In the genomic region with DNA sequence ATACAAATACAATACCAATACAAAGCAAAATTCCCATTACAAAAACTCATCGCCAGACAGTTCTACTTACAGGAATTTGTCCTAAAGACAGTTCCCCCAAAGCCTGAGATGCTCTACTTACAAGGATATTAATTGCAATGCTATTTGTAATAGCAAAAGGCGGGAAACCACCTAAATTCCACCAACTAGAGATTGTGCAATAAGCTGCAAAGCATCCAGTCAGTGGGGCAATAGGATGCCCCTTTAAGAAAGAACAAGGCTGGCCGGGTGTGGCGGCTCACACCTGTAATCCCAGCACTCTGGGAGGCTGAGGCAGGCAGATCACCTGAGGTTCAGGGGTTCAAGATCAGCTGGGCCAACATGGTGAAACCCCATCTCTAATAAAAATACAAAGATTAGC, we compare ENCODE assay signal across 19 cellular contexts. TPM values are rescaled to one million over a fixed set of nuclear protein-coding genes. Genes with fewer than 3 reads are reported as not detected.
DNase-seq lines count a peak whose midpoint lies in the region; ATAC-seq, FAIRE-seq and TF ChIP-seq lines count a peak whose summit lies in the region.
"Had no signal": no experiment of that assay in that cellular context is flagged by ENCODE, and none has a peak within 500 bp of the region (broad histone marks: within the 10 kb centered on the region; RNA-seq: fewer than 3 reads in every experiment).

No MANE protein-coding gene starts in this region.

- ATAC-seq in A549 (no peak), IMR-90 (ENCODE audit: low read depth) (no peak), K562 (no peak), foreskin keratinocyte (no peak), GM21786 (IDR thresholded peaks at IDR 0.05; ENCODE audit: unreplicated experiment) (no peak)
- ATAC-seq: Panc1, Right ventricle myocardium inferior had no signal

- TF ChIP-seq CTCF in A549 (IDR thresholded peaks at IDR 0.05) = no peak
- no peak for TF ChIP-seq CTCF in IMR-90 (conservative IDR thresholded peaks at IDR 0.05; ENCODE audit: low read depth, low read length)
- TF ChIP-seq CTCF in K562 (IDR thresholded peaks at IDR 0.05 in 2 of 3, conservative IDR thresholded peaks at IDR 0.05 in 1 of 3; ENCODE audit: insufficient read depth in 2 of 3, low read depth in 1 of 3, low read length in 3 of 3) = no peak
- no peak for TF ChIP-seq CTCF in foreskin keratinocyte (conservative IDR thresholded peaks at IDR 0.05)

- no peaks in the 10 kb centered on the region for H3K9me1 ChIP-seq in IMR-90 (ENCODE audit: insufficient read depth, low read length)
- H3K9me1 ChIP-seq in K562 (ENCODE audit: control insufficient read depth, insufficient read depth, low read length) = no peaks in the 10 kb centered on the region

- H3K27me3 ChIP-seq in IMR-90 (ENCODE audit: control insufficient read depth, insufficient read depth, low read length) (peaks cover 13% of the 10 kb centered on the region), K562 (ENCODE audit: control insufficient read depth in 2 of 2, insufficient read depth in 2 of 2, low read length in 2 of 2) (peaks cover 0 to 32% of the 10 kb centered on the region in 2 experiments; a peak in 3 of 5 replicates), foreskin keratinocyte (no peaks in the 10 kb centered on the region)

- no peak overlapping the region for H3K56ac ChIP-seq in IMR-90 (ENCODE audit: extremely low read depth, insufficient read depth, low read length)

- H3K36me3 ChIP-seq in IMR-90 (ENCODE audit: control insufficient read depth, insufficient read depth, low read length) (no peaks in the 10 kb centered on the region), K562 (ENCODE audit: control insufficient read depth, insufficient read depth, low read length) (no peaks in the 10 kb centered on the region)

- H2AFZ ChIP-seq in IMR-90 (replicated peaks; ENCODE audit: low read length, poor library complexity) = no peak overlapping the region
- H2AFZ ChIP-seq in K562 (ENCODE audit: low read depth, low read length) = no peak overlapping the region

- no peak overlapping the region for H4K8ac ChIP-seq in IMR-90 (ENCODE audit: low read depth in 2 of 2, low read length in 2 of 2)

- no peaks in the 10 kb centered on the region for H3K79me2 ChIP-seq in K562 (ENCODE audit: control insufficient read depth, insufficient read depth, low read length)

- no peaks in the 10 kb centered on the region for H3K79me1 ChIP-seq in IMR-90 (ENCODE audit: low read depth in 1 of 2, low read length in 2 of 2)

- no peak for TF ChIP-seq EP300 in A549 (IDR thresholded peaks at IDR 0.05)
- TF ChIP-seq EP300 in K562 (IDR thresholded peaks at IDR 0.05; ENCODE audit: low read length) = no peak

- no peak overlapping the region for H3K27ac ChIP-seq in A549
- no peak overlapping the region for H3K27ac ChIP-seq in IMR-90 (ENCODE audit: insufficient read depth, low read length)
- no peak overlapping the region for H3K27ac ChIP-seq in K562 (ENCODE audit: extremely low read depth, low read depth, low read length)
- H3K27ac ChIP-seq in foreskin keratinocyte = no peak overlapping the region
- H3K27ac ChIP-seq: C4-2B had no signal

- no peak overlapping the region for H2AK5ac ChIP-seq in IMR-90 (ENCODE audit: low read depth, low read length)

- H3K4me3 ChIP-seq in A549 (no peak overlapping the region), IMR-90 (ENCODE audit: insufficient read depth, low read depth, low read length) (no peak overlapping the region), K562 (no peak overlapping the region)

- H2BK20ac ChIP-seq in IMR-90 (ENCODE audit: low read depth, low read length) = no peak overlapping the region

- H3K4me2 ChIP-seq in A549 (no peak overlapping the region), IMR-90 (ENCODE audit: low read depth, low read length) (no peak overlapping the region), K562 (ENCODE audit: insufficient read depth, low read length) (no peak overlapping the region)
- H3K4me2 ChIP-seq: SK-N-SH had no signal

- TF ChIP-seq POLR2A in A549 (IDR thresholded peaks at IDR 0.05; ENCODE audit: low read length) (no peak), IMR-90 (IDR thresholded peaks at IDR 0.05; ENCODE audit: low read depth, low read length) (no peak), K562 (conservative IDR thresholded peaks at IDR 0.05) (no peak)

- no peak overlapping the region for H2BK5ac ChIP-seq in IMR-90 (ENCODE audit: low read depth, low read length, poor library complexity, severe bottlenecking)

- dilution Hi-C loops in IMR-90 (cut with HindIII; ENCODE audit: low sequenced_read_pairs, unreplicated experiment) = no loop called here

- H2BK120ac ChIP-seq in IMR-90 (ENCODE audit: low read depth, low read length) = no peak overlapping the region

- no peaks in the 10 kb centered on the region for H3K4me1 ChIP-seq in A549
- no peaks in the 10 kb centered on the region for H3K4me1 ChIP-seq in IMR-90 (ENCODE audit: control insufficient read depth, insufficient read depth, low read length)
- H3K4me1 ChIP-seq in K562 (replicated peaks in 1 of 2; ENCODE audit: control insufficient read depth in 2 of 2, insufficient read depth in 2 of 2, low read length in 2 of 2) = no peaks in the 10 kb centered on the region
- H3K4me1 ChIP-seq in foreskin keratinocyte = no peaks in the 10 kb centered on the region

- DNase-seq in A549 (ENCODE audit: low read depth in 1 of 2, low spot score in 1 of 2) (no peak), IMR-90 (no peak), K562 (ENCODE audit: extremely low read depth in 1 of 4, low spot score in 3 of 4) (no peak), foreskin keratinocyte (peak; percentile 35 to 40), inferior parietal cortex (ENCODE audit: extremely low spot score) (no peak), activated T-cell treated with anti-CD3 and anti-CD28 coated beads for 4 hours (no peak)
- DNase-seq: DMS 273 treated with DMSO at 0.1 percent for 48 hours, NCI-H1048, NCI-H1436 treated with DMSO at 0.1 percent for 48 hours, NCI-H2029 treated with DMSO at 0.1 percent for 48 hours, NCI-H510A treated with DMSO at 0.1 percent for 48 hours, SK-N-SH had no signal

- no peak overlapping the region for H3K4ac ChIP-seq in IMR-90 (ENCODE audit: low read depth, low read length)

- H4K5ac ChIP-seq in IMR-90 (ENCODE audit: low read depth, low read length) = no peak overlapping the region

- no peak overlapping the region for H3K23ac ChIP-seq in IMR-90 (ENCODE audit: low read depth, low read length)

- no peak for TF ChIP-seq RAD21 in A549 (conservative IDR thresholded peaks at IDR 0.05 in 1 of 2, IDR thresholded peaks at IDR 0.05 in 1 of 2)
- TF ChIP-seq RAD21 in IMR-90 (IDR thresholded peaks at IDR 0.05; ENCODE audit: low read length) = no peak
- TF ChIP-seq RAD21 in K562 (CRISPR knock-in tag; conservative IDR thresholded peaks at IDR 0.05 in 1 of 2, IDR thresholded peaks at IDR 0.05 in 1 of 2) = no peak

- no peak overlapping the region for H3K14ac ChIP-seq in IMR-90 (replicated peaks; ENCODE audit: low read depth, low read length)

- in situ Hi-C loops in IMR-90 (cut with MboI; ENCODE audit: low sequenced_read_pairs) (no loop called here), K562 (cut with MboI) (no loop called here)

- no peak for FAIRE-seq in A549 (lab: Jason Lieb, UNC)
- FAIRE-seq in K562 (lab: Jason Lieb, UNC) = no peak
- FAIRE-seq: GM12892 had no signal

- H3K18ac ChIP-seq in IMR-90 (ENCODE audit: low read depth, low read length) = no peak overlapping the region

- BruUV-seq in IMR-90 (replicated peaks; lab: Mats Ljungman, UMichigan) (no TSS peak), K562 (replicated peaks; lab: Mats Ljungman, UMichigan) (no TSS peak)

- no peak overlapping the region for H4K91ac ChIP-seq in IMR-90 (ENCODE audit: insufficient read depth, low read depth, low read length)

- no peak overlapping the region for H2BK15ac ChIP-seq in IMR-90 (ENCODE audit: low read depth, low read length)

- H2AK9ac ChIP-seq in IMR-90 (replicated peaks; ENCODE audit: low read depth, low read length, poor library complexity) = no peak overlapping the region

- H3K9me3 ChIP-seq in A549 (peaks cover 6% of the 10 kb centered on the region; the same call in 1 of the 3 replicates), IMR-90 (ENCODE audit: control insufficient read depth, insufficient read depth, low read length) (no peaks in the 10 kb centered on the region), K562 (replicated peaks; ENCODE audit: control insufficient read depth, insufficient read depth, low read depth, low read length) (no peaks in the 10 kb centered on the region)
- H3K9me3 ChIP-seq: SK-N-SH had no signal

- CTCF ChIA-PET in A549 (lab: Yijun Ruan, JAX) (interaction anchor here (11.1 kb wide), 1 partner anchor 22 kb away, joined by 94 read pairs; no protein-coding TSS in a partner anchor), IMR-90 (lab: Yijun Ruan, JAX) (interaction anchor here (0.8 kb wide), 1 partner anchor 21 kb away, joined by 4 read pairs; no protein-coding TSS in a partner anchor), K562 (lab: Yijun Ruan, JAX; ENCODE audit: low intra/inter-chr PET ratio) (no interaction called here)

- H4K20me1 ChIP-seq in IMR-90 (ENCODE audit: insufficient read depth, low read length) (no peaks in the 10 kb centered on the region), K562 (replicated peaks; ENCODE audit: control insufficient read depth, insufficient read depth, low read length) (no peaks in the 10 kb centered on the region)

- WGBS in A549 (ENCODE audit: missing lambda C conversion rate) = 56% methylated on average over 4 of the region's 4 CpGs
- 100% methylated on average over 1 of the region's 4 CpGs; no CpG with 5 or more reads in 1 of the 2 experiments for WGBS in IMR-90 (ENCODE audit: extremely low coverage in 2 of 2, insufficient read length in 1 of 2), 2 experiments
- 1% methylated on average over 4 of the region's 4 CpGs for whole genome bisulfite sequencing in K562 (ENCODE audit: insufficient coverage, low coverage, missing lambda C conversion rate)

- POLR2A ChIA-PET in A549 (lab: Yijun Ruan, JAX) (no interaction called here), IMR-90 (lab: Charles Lee; ENCODE audit: unreplicated experiment) (no interaction called here), K562 (lab: Yijun Ruan, JAX) (no interaction called here)

- no peak overlapping the region for H3K9ac ChIP-seq in IMR-90 (ENCODE audit: low read depth, low read length)
- no peak overlapping the region for H3K9ac ChIP-seq in K562 (ENCODE audit: insufficient read depth in 1 of 2, low read depth in 2 of 2, low read length in 2 of 2)
- H3K9ac ChIP-seq: SK-N-SH had no signal

- intact Hi-C loops in IMR-90 (cut with micrococcal nuclease) = no loop called here
- intact Hi-C loops in K562 (cut with micrococcal nuclease) = no loop called here

RNA-seq across cellular contexts. Expression of gene FAM209B, which starts 39.1 kb away (rescaled TPM):
- polyA plus RNA-seq in A549 (2011; rRNA removed) = 0.78 and 0.97 TPM in 2 replicates
- polyA plus RNA-seq in A549 (2012; cell fraction: cytosol; rRNA removed) = 0.16 and 0.17 TPM in 2 replicates
- polyA plus RNA-seq in A549 (2012; cell fraction: nucleus; rRNA removed) = 0.53 and 0.74 TPM in 2 replicates
- 0.20 to 0.70 TPM (median 0.46 TPM) in 3 replicates for polyA plus RNA-seq in A549 (2017; fragmentation: RNase III; extraction: RNeasy Plus Mini Kit Qiagen cat#74134 plus additional on column Dnase treatment)
- polyA minus RNA-seq in A549 (2011; rRNA and poly(A)+ RNA removed) = not detected in 2 replicates
- total RNA-seq in IMR-90 (2012; rRNA removed) = not detected in 2 replicates
- 0.24 and 0.32 TPM in 2 replicates for polyA plus RNA-seq in IMR-90 (2012; rRNA removed)
- not detected in 2 replicates for polyA plus RNA-seq in IMR-90 (2012; cell fraction: cytosol; rRNA removed)
- polyA plus RNA-seq in IMR-90 (2012; cell fraction: nucleus; rRNA removed; ENCODE audit: low replicate concordance) = 0.32 and 0.77 TPM in 2 replicates
- 1.5 TPM in 1 of 2 replicates, not detected in the other for total RNA-seq in K562 (2011; cell fraction: chromatin; rRNA removed; ENCODE audit: low replicate concordance)
- total RNA-seq in K562 (2011; cell fraction: nucleolus; rRNA removed) = not detected in 2 replicates
- total RNA-seq in K562 (2011; cell fraction: nucleoplasm; rRNA removed) = not detected in 2 replicates
- total RNA-seq in K562 (2014; rRNA removed) = not detected in 2 replicates
- total RNA-seq in K562 (2014; rRNA removed; fragmentation: Illumina TruSeq; extraction: Trizol) = 0.29 TPM in 1 of 2 replicates, not detected in the other
- total RNA-seq in K562 (2015; rRNA removed; fragmentation: Illumina TruSeq; extraction: Trizol) = not detected in 2 replicates
- not detected in 2 replicates for total RNA-seq in K562 (2021)
- 0.35 and 0.36 TPM in 2 replicates for polyA plus RNA-seq in K562 (2011; rRNA removed)
- polyA plus RNA-seq in K562 (2011; cell fraction: cytosol; rRNA removed) = 0.28 TPM in 1 of 2 replicates, not detected in the other
- 0.69 TPM in 1 of 2 replicates, not detected in the other for polyA plus RNA-seq in K562 (2011; cell fraction: nucleus; rRNA removed)
- 0.15 TPM in 1 of 2 replicates, not detected in the other for polyA plus RNA-seq in K562 (2012)
- not detected in 2 replicates for polyA plus RNA-seq in K562 (2014; fragmentation: Illumina TruSeq; extraction: Trizol)
- under 1 TPM in 1 of 2 experiments, not detected in 1; 0.34 TPM for polyA plus RNA-seq in K562 (2014; fragmentation: Nextera tagmentation; extraction: Ambion mirVana)
- polyA plus RNA-seq in K562 (2014; rRNA removed) = 0.40 TPM in 1 of 2 replicates, not detected in the other
- not detected in 2 replicates for polyA minus RNA-seq in K562 (2011; rRNA and poly(A)+ RNA removed)
- polyA minus RNA-seq in K562 (2011; cell fraction: cytosol; rRNA and poly(A)+ RNA removed) = not detected in 2 replicates
- polyA minus RNA-seq in K562 (2011; cell fraction: nucleus; rRNA and poly(A)+ RNA removed) = not detected in 2 replicates
- 0.53 and 0.71 TPM in 2 replicates for total RNA-seq in foreskin keratinocyte
- 0.40 and 0.54 TPM in 2 replicates for polyA plus RNA-seq in foreskin keratinocyte
- total RNA-seq: H4, Right ventricle myocardium inferior had no signal
- polyA plus RNA-seq: SK-N-SH had no signal

RNA-seq across cellular contexts. Expression of gene FAM209A, which starts 47.6 kb away (rescaled TPM):
- 0.32 and 0.65 TPM in 2 replicates for polyA plus RNA-seq in A549 (2011; rRNA removed)
- polyA plus RNA-seq in A549 (2012; cell fraction: cytosol; rRNA removed) = 0.19 and 0.27 TPM in 2 replicates
- polyA plus RNA-seq in A549 (2012; cell fraction: nucleus; rRNA removed) = 1.9 and 2.4 TPM in 2 replicates
- polyA plus RNA-seq in A549 (2017; fragmentation: RNase III; extraction: RNeasy Plus Mini Kit Qiagen cat#74134 plus additional on column Dnase treatment) = 0.12 to 0.22 TPM (median 0.14 TPM) in 3 replicates
- polyA minus RNA-seq in A549 (2011; rRNA and poly(A)+ RNA removed) = 0.58 and 1.6 TPM in 2 replicates
- 0.18 TPM in 1 of 2 replicates, not detected in the other for total RNA-seq in IMR-90 (2012; rRNA removed)
- 0.20 and 0.22 TPM in 2 replicates for polyA plus RNA-seq in IMR-90 (2012; rRNA removed)
- polyA plus RNA-seq in IMR-90 (2012; cell fraction: cytosol; rRNA removed) = 0.07 TPM in 1 of 2 replicates, not detected in the other
- 0.91 and 0.95 TPM in 2 replicates for polyA plus RNA-seq in IMR-90 (2012; cell fraction: nucleus; rRNA removed; ENCODE audit: low replicate concordance)
- 0.60 and 0.67 TPM in 2 replicates for total RNA-seq in K562 (2011; cell fraction: chromatin; rRNA removed; ENCODE audit: low replicate concordance)
- total RNA-seq in K562 (2011; cell fraction: nucleolus; rRNA removed) = 0.33 and 0.66 TPM in 2 replicates
- 0.81 TPM in 1 of 2 replicates, not detected in the other for total RNA-seq in K562 (2011; cell fraction: nucleoplasm; rRNA removed)
- not detected in 2 replicates for total RNA-seq in K562 (2014; rRNA removed)
- total RNA-seq in K562 (2014; rRNA removed; fragmentation: Illumina TruSeq; extraction: Trizol) = 0.15 TPM in 1 of 2 replicates, not detected in the other
- not detected in 2 replicates for total RNA-seq in K562 (2015; rRNA removed; fragmentation: Illumina TruSeq; extraction: Trizol)
- not detected in 2 replicates for total RNA-seq in K562 (2021)
- 0.11 TPM in 2 replicates for polyA plus RNA-seq in K562 (2011; rRNA removed)
- not detected in 2 replicates for polyA plus RNA-seq in K562 (2011; cell fraction: cytosol; rRNA removed)
- polyA plus RNA-seq in K562 (2011; cell fraction: nucleus; rRNA removed) = 0.17 and 0.46 TPM in 2 replicates
- polyA plus RNA-seq in K562 (2012) = 0.14 and 0.18 TPM in 2 replicates
- not detected in 2 replicates for polyA plus RNA-seq in K562 (2014; fragmentation: Illumina TruSeq; extraction: Trizol)
- polyA plus RNA-seq in K562 (2014; fragmentation: Nextera tagmentation; extraction: Ambion mirVana) = under 1 TPM in 1 of 2 experiments, not detected in 1; 0.08 TPM
- polyA plus RNA-seq in K562 (2014; rRNA removed) = 0.23 TPM in 1 of 2 replicates, not detected in the other
- polyA minus RNA-seq in K562 (2011; rRNA and poly(A)+ RNA removed) = not detected in 2 replicates
- not detected in 2 replicates for polyA minus RNA-seq in K562 (2011; cell fraction: cytosol; rRNA and poly(A)+ RNA removed)
- 0.33 and 0.67 TPM in 2 replicates for polyA minus RNA-seq in K562 (2011; cell fraction: nucleus; rRNA and poly(A)+ RNA removed)
- 0.31 TPM in 1 of 2 replicates, not detected in the other for total RNA-seq in foreskin keratinocyte
- polyA plus RNA-seq in foreskin keratinocyte = 0.06 TPM in 1 of 2 replicates, not detected in the other
- total RNA-seq: H4, Right ventricle myocardium inferior had no signal
- polyA plus RNA-seq: IgD-negative memory B cell, SK-N-SH had no signal

RNA-seq across cellular contexts. Expression of gene TFAP2C, which starts 56.9 kb away (rescaled TPM):
- polyA plus RNA-seq in A549 (2011; rRNA removed) = 11.6 and 14.2 TPM in 2 replicates
- polyA plus RNA-seq in A549 (2012; cell fraction: cytosol; rRNA removed) = 9.3 and 13.5 TPM in 2 replicates
- 19.6 and 19.7 TPM in 2 replicates for polyA plus RNA-seq in A549 (2012; cell fraction: nucleus; rRNA removed)
- 9.1 to 9.6 TPM (median 9.2 TPM) in 3 replicates for polyA plus RNA-seq in A549 (2017; fragmentation: RNase III; extraction: RNeasy Plus Mini Kit Qiagen cat#74134 plus additional on column Dnase treatment)
- polyA minus RNA-seq in A549 (2011; rRNA and poly(A)+ RNA removed) = 14.4 and 17.0 TPM in 2 replicates
- total RNA-seq in IMR-90 (2012; rRNA removed) = under 0.01 TPM in 2 replicates
- 0.05 TPM in 1 of 2 replicates, not detected in the other for polyA plus RNA-seq in IMR-90 (2012; rRNA removed)
- polyA plus RNA-seq in IMR-90 (2012; cell fraction: cytosol; rRNA removed) = 0.05 TPM in 1 of 2 replicates, not detected in the other
- 0.04 and 0.08 TPM in 2 replicates for polyA plus RNA-seq in IMR-90 (2012; cell fraction: nucleus; rRNA removed; ENCODE audit: low replicate concordance)
- total RNA-seq in K562 (2011; cell fraction: chromatin; rRNA removed; ENCODE audit: low replicate concordance) = not detected in 2 replicates
- total RNA-seq in K562 (2011; cell fraction: nucleolus; rRNA removed) = not detected in 2 replicates
- not detected in 2 replicates for total RNA-seq in K562 (2011; cell fraction: nucleoplasm; rRNA removed)
- total RNA-seq in K562 (2014; rRNA removed) = not detected in 2 replicates
- total RNA-seq in K562 (2014; rRNA removed; fragmentation: Illumina TruSeq; extraction: Trizol) = not detected in 2 replicates
- total RNA-seq in K562 (2015; rRNA removed; fragmentation: Illumina TruSeq; extraction: Trizol) = not detected in 2 replicates
- total RNA-seq in K562 (2021) = 0.16 TPM in 1 of 2 replicates, not detected in the other
- polyA plus RNA-seq in K562 (2011; rRNA removed) = 0.04 TPM in 1 of 2 replicates, not detected in the other
- polyA plus RNA-seq in K562 (2011; cell fraction: cytosol; rRNA removed) = not detected in 2 replicates
- 0.04 TPM in 1 of 2 replicates, not detected in the other for polyA plus RNA-seq in K562 (2011; cell fraction: nucleus; rRNA removed)
- polyA plus RNA-seq in K562 (2012) = not detected in 2 replicates
- polyA plus RNA-seq in K562 (2014; fragmentation: Illumina TruSeq; extraction: Trizol) = 0.03 TPM in 1 of 2 replicates, not detected in the other
- polyA plus RNA-seq in K562 (2014; fragmentation: Nextera tagmentation; extraction: Ambion mirVana) = not detected
- polyA plus RNA-seq in K562 (2014; rRNA removed) = not detected in 2 replicates
- not detected in 2 replicates for polyA minus RNA-seq in K562 (2011; rRNA and poly(A)+ RNA removed)
- not detected in 2 replicates for polyA minus RNA-seq in K562 (2011; cell fraction: cytosol; rRNA and poly(A)+ RNA removed)
- not detected in 2 replicates for polyA minus RNA-seq in K562 (2011; cell fraction: nucleus; rRNA and poly(A)+ RNA removed)
- total RNA-seq in foreskin keratinocyte = 16.3 and 16.4 TPM in 2 replicates
- 7.7 and 9.3 TPM in 2 replicates for polyA plus RNA-seq in foreskin keratinocyte
- polyA plus RNA-seq: IgD-negative memory B cell, SK-N-SH had no signal

Comparison
In these comparisons a context has a peak if more than half of its experiments do, and no peak if none do; other contexts are left out.
1. DNase-seq: peak in foreskin keratinocyte (2 of 2); none in A549 (0 of 2), IMR-90 (single experiment), K562 (0 of 4), inferior parietal cortex (single experiment) and activated T-cell treated with anti-CD3 and anti-CD28 coated beads for 4 hours (single experiment).
2. Of the 35 proteins assayed by ChIP-seq in both K562 and A549: peak only in K562: none; only in A549: none; in both: CEBPB; in neither: 34.